In the genomic region with DNA sequence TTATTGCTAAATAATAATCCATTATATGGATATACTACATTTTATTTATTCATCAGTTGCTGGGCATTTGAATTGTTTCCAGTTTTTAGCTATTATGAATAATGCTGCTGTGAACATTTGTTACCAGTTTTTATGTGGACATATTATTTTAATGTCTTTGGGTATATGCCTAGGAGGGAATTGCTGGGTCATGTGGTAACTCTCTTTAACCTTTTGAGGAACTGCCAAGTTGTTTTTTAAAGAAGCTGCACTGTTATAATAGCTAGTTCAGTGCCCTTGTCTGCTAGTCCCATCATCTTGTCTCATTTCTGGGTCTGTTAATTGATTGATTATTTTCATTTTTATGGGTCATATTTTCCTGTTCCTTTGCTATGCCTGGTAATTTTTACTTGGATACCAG, we compare ENCODE assay signal across 20 cellular contexts. TPM values are rescaled to one million over a fixed set of nuclear protein-coding genes. Genes with fewer than 3 reads are reported as not detected.
A peak's percentile ranks its signal among the peaks of the same experiment; 100 is the strongest.
DNase-seq lines count a peak whose midpoint lies in the region; ATAC-seq and TF ChIP-seq lines count a peak whose summit lies in the region.
"Had no signal": no experiment of that assay in that cellular context is flagged by ENCODE, and none has a peak within 500 bp of the region (broad histone marks: within the 10 kb centered on the region; RNA-seq: fewer than 3 reads in every experiment).

No MANE protein-coding gene starts in this region.

- ATAC-seq in T-helper 17 cell (no peak), psoas muscle (peak in 1 of 4 donors; percentile 36)
- ATAC-seq: left colon, T-cell had no signal

- H3K27ac Mint-ChIP-seq in T-helper 17 cell: peak overlapping the region; percentile 32
- H3K27ac Mint-ChIP-seq: T-cell had no signal

- H3K27me3 ChIP-seq in MM.1S (replicated peaks; ENCODE audit: insufficient read depth, low read length): no peaks in the 10 kb centered on the region
- H3K27me3 ChIP-seq in psoas muscle (ENCODE audit: insufficient read depth in 3 of 3, low read length in 2 of 3): no peaks in the 10 kb centered on the region
- H3K27me3 ChIP-seq: thyroid gland had no signal

- no peaks in the 10 kb centered on the region for H3K27me3 Mint-ChIP-seq in T-helper 17 cell
- H3K27me3 Mint-ChIP-seq: T-cell had no signal

- peaks cover 21% of the 10 kb centered on the region for H3K4me1 Mint-ChIP-seq in T-helper 17 cell

- peak overlapping the region; percentile 45 for H3K4me3 ChIP-seq in MM.1S (ENCODE audit: low read length)
- no peak overlapping the region for H3K4me3 ChIP-seq in psoas muscle
- H3K4me3 ChIP-seq: thyroid gland had no signal

- H3K9me3 ChIP-seq in MM.1S (replicated peaks; ENCODE audit: insufficient read depth, low read length) (no peaks in the 10 kb centered on the region), T-helper 17 cell (ENCODE audit: control insufficient read depth, low read length, poor library complexity, severe bottlenecking) (no peaks in the 10 kb centered on the region), psoas muscle (peaks cover 9% of the 10 kb centered on the region)
- H3K9me3 ChIP-seq: thyroid gland had no signal

- DNase-seq in EH (ENCODE audit: low read depth): peak; percentile 52
- no peak for DNase-seq in MM.1S
- DNase-seq in T-helper 17 cell: no peak
- DNase-seq in psoas muscle: no peak
- DNase-seq in superior temporal gyrus (ENCODE audit: extremely low spot score): no peak
- DNase-seq in SW480 (ENCODE audit: low spot score): no peak
- no peak for DNase-seq in NCI-H2029 (lab: John Stamatoyannopoulos, UW)
- no peak for DNase-seq in NCI-H748 treated with DMSO at 0.1 percent for 48 hours (lab: John Stamatoyannopoulos, UW)
- DNase-seq: activated naive CD4-positive, alpha-beta T cell; anterior cingulate cortex; erythroblast; glutamatergic neuron; left colon; NCI-H1436; NCI-H2171 treated with DMSO at 0.1 percent for 48 hours; NCI-H82; retina; T-cell; thyroid gland had no signal

- no peaks in the 10 kb centered on the region for H3K9me2 ChIP-seq in MM.1S (replicated peaks; ENCODE audit: insufficient read depth, low read length)

- TF ChIP-seq CTCF in MM.1S (IDR thresholded peaks at IDR 0.05; ENCODE audit: low read length) (no peak), psoas muscle (IDR thresholded peaks at IDR 0.05) (no peak)

- H3F3A ChIP-seq in MM.1S (ENCODE audit: insufficient read depth, low read length): peaks cover 87% of the 10 kb centered on the region

- H3K27ac ChIP-seq in MM.1S (ENCODE audit: low read length) (peak overlapping the region; percentile 97), psoas muscle (peak overlapping the region; percentile 12)
- H3K27ac ChIP-seq: thyroid gland, VCaP had no signal

- H3K4me1 ChIP-seq in MM.1S (ENCODE audit: low read length): peaks cover 63% of the 10 kb centered on the region
- peaks cover 87% of the 10 kb centered on the region for H3K4me1 ChIP-seq in psoas muscle

- no peak overlapping the region for H2AFZ ChIP-seq in MM.1S (ENCODE audit: low read length)

- peaks cover 2% of the 10 kb centered on the region for H3K36me3 Mint-ChIP-seq in T-helper 17 cell (ENCODE audit: low read depth)

- peaks cover 100% of the 10 kb centered on the region for H3K79me2 ChIP-seq in MM.1S (ENCODE audit: low read length)

- H3K9ac ChIP-seq in MM.1S (ENCODE audit: low read length): peak overlapping the region; percentile 90

- intact Hi-C loops in psoas muscle (cut with DNase I): no loop called here

- H3K4me3 Mint-ChIP-seq in T-helper 17 cell: no peak overlapping the region
- H3K4me3 Mint-ChIP-seq: T-cell had no signal

- no peaks in the 10 kb centered on the region for H4K20me1 ChIP-seq in MM.1S (ENCODE audit: insufficient read depth, low read length)

- H3K4me2 ChIP-seq in MM.1S (ENCODE audit: low read depth, low read length): peak overlapping the region; percentile 88

- H3K36me3 ChIP-seq in MM.1S (replicated peaks; ENCODE audit: insufficient read depth, low read length): no peaks in the 10 kb centered on the region; the same call in 1 of the 2 replicates
- H3K36me3 ChIP-seq in psoas muscle (ENCODE audit: insufficient read depth in 1 of 2, low read depth in 1 of 2): no peaks in the 10 kb centered on the region
- H3K36me3 ChIP-seq: thyroid gland had no signal

RNA-seq across cellular contexts. Expression of a gene that starts 56.3 kb away (rescaled TPM):
- total RNA-seq in T-helper 17 cell (10 to 100 TPM; 22.6 to 34.1 TPM), psoas muscle (100 to 1,000 TPM in 3 of 4 donors, 10 to 100 TPM in 1; 28.3 to 160 (median 144) TPM)
- polyA plus RNA-seq in psoas muscle: 10 to 100 TPM; 20.6 to 76.5 (median 35.8) TPM
